ENCODE assay signal across 1 cellular context in genomic region chr16:66891797-66892196, GRCh38.
TF ChIP-seq lines count a peak whose summit lies in the region.

No MANE protein-coding gene starts in this region.

TF ChIP-seq in K562, 482 proteins besides CTCF, POLR2A, EP300 and RAD21:
- TF ChIP-seq, protein P1, sequence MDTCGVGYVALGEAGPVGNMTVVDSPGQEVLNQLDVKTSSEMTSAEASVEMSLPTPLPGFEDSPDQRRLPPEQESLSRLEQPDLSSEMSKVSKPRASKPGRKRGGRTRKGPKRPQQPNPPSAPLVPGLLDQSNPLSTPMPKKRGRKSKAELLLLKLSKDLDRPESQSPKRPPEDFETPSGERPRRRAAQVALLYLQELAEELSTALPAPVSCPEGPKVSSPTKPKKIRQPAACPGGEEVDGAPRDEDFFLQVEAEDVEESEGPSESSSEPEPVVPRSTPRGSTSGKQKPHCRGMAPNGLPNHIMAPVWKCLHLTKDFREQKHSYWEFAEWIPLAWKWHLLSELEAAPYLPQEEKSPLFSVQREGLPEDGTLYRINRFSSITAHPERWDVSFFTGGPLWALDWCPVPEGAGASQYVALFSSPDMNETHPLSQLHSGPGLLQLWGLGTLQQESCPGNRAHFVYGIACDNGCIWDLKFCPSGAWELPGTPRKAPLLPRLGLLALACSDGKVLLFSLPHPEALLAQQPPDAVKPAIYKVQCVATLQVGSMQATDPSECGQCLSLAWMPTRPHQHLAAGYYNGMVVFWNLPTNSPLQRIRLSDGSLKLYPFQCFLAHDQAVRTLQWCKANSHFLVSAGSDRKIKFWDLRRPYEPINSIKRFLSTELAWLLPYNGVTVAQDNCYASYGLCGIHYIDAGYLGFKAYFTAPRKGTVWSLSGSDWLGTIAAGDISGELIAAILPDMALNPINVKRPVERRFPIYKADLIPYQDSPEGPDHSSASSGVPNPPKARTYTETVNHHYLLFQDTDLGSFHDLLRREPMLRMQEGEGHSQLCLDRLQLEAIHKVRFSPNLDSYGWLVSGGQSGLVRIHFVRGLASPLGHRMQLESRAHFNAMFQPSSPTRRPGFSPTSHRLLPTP (IDR thresholded peaks at IDR 0.05; ENCODE audit: borderline replicate concordance, extremely low read depth, insufficient read length) = no peak
- TF ChIP-seq ARNT (IDR thresholded peaks at IDR 0.05) = no peak
- TF ChIP-seq, protein P2, sequence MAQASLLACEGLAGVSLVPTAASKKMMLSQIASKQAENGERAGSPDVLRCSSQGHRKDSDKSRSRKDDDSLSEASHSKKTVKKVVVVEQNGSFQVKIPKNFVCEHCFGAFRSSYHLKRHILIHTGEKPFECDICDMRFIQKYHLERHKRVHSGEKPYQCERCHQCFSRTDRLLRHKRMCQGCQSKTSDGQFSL (CRISPR knock-in tag; IDR thresholded peaks at IDR 0.05) = 0 out of 2 replicates have a peak, but pooled peaks have one; percentile 46
- TF ChIP-seq, protein P2 (tag; IDR thresholded peaks at IDR 0.05) = no peak
- TF ChIP-seq KLF10 (CRISPR knock-in tag; IDR thresholded peaks at IDR 0.05) = no peak
